ENCODE assay signal across 1 cellular context in genomic region chr1:154420961-154421924, GRCh38.
TF ChIP-seq lines count a peak whose summit lies in the region.

No MANE protein-coding gene starts in this region.

TF ChIP-seq in HCT116, 20 proteins besides CTCF, POLR2A, EP300 and RAD21 (continued from another document):
- TF ChIP-seq REST (IDR thresholded peaks at IDR 0.05; ENCODE audit: low read depth) (no peak), SRF (IDR thresholded peaks at IDR 0.05; ENCODE audit: low read depth) (no peak), ATF3 (IDR thresholded peaks at IDR 0.05) (no peak), ZFX (IDR thresholded peaks at IDR 0.05) (no peak), SIN3A (IDR thresholded peaks at IDR 0.05; ENCODE audit: low read depth) (no peak), ZNF274 (IDR thresholded peaks at IDR 0.05; ENCODE audit: low read depth, low read length) (no peak), CEBPB (IDR thresholded peaks at IDR 0.05; ENCODE audit: low read depth) (no peak), JUND (IDR thresholded peaks at IDR 0.05) (no peak), YY1 (IDR thresholded peaks at IDR 0.05; ENCODE audit: extremely low read depth, insufficient replicate concordance, low read depth, low read length) (no peak), MAX (IDR thresholded peaks at IDR 0.05) (no peak), TCF7L2 (IDR thresholded peaks at IDR 0.05; ENCODE audit: borderline replicate concordance, extremely low read depth, insufficient read depth, insufficient read length) (no peak), EZH2phosphoT487 (IDR thresholded peaks at IDR 0.05; ENCODE audit: borderline replicate concordance) (no peak), EGR1 (IDR thresholded peaks at IDR 0.05; ENCODE audit: low read depth) (no peak), FOSL1 (IDR thresholded peaks at IDR 0.05; ENCODE audit: low read depth) (no peak)
TF ChIP-seq in HCT116: peak in this region for 0.
